ENCODE assay signal across 11 cellular contexts in genomic region chr5:99169309-99169708, GRCh38.
DNase-seq lines count a peak whose midpoint lies in the region; ATAC-seq and TF ChIP-seq lines count a peak whose summit lies in the region.
"Had no signal": no experiment of that assay in that cellular context is flagged by ENCODE, and none has a peak within 500 bp of the region (broad histone marks: within the 10 kb centered on the region; RNA-seq: fewer than 3 reads in every experiment).

No MANE protein-coding gene starts in this region.

- H3F3A ChIP-seq in PC-3 (ENCODE audit: low read length, unreplicated experiment) = no peaks in the 10 kb centered on the region
- H3F3A ChIP-seq in smooth muscle cell (ENCODE audit: low read depth) = no peaks in the 10 kb centered on the region

- H3K4me3 ChIP-seq in PC-3 (ENCODE audit: low read length) = no peak overlapping the region
- no peak overlapping the region for H3K4me3 ChIP-seq in smooth muscle cell
- no peak overlapping the region for H3K4me3 ChIP-seq in transverse colon
- H3K4me3 ChIP-seq: BLaER1 had no signal

- CTCF ChIA-PET in PC-3 (lab: Charles Lee) = interaction anchor here (0.6 to 0.7 kb wide), 2 partner anchors 108 to 1279 kb away, joined by 3 read pairs; no protein-coding TSS in a partner anchor

- BruUV-seq in PC-3 (replicated peaks; lab: Mats Ljungman, UMichigan) = no TSS peak

- H3K27me3 ChIP-seq in PC-3 (ENCODE audit: low read length) = peaks cover 11% of the 10 kb centered on the region; the same call in 1 of the 2 replicates
- no peaks in the 10 kb centered on the region for H3K27me3 ChIP-seq in smooth muscle cell (ENCODE audit: low read depth)
- no peaks in the 10 kb centered on the region for H3K27me3 ChIP-seq in transverse colon
- H3K27me3 ChIP-seq: BLaER1 had no signal

- no peaks in the 10 kb centered on the region for H3K9me2 ChIP-seq in PC-3 (replicated peaks; ENCODE audit: low read length)

- no peaks in the 10 kb centered on the region for H3K36me3 ChIP-seq in PC-3 (ENCODE audit: low read depth, low read length)
- no peaks in the 10 kb centered on the region for H3K36me3 ChIP-seq in smooth muscle cell (ENCODE audit: low read depth)
- no peaks in the 10 kb centered on the region for H3K36me3 ChIP-seq in transverse colon
- H3K36me3 ChIP-seq: BLaER1 had no signal

- H3K4me1 ChIP-seq in PC-3 (ENCODE audit: insufficient read depth, low read length) = no peaks in the 10 kb centered on the region
- no peaks in the 10 kb centered on the region for H3K4me1 ChIP-seq in smooth muscle cell (ENCODE audit: low read depth)
- H3K4me1 ChIP-seq in transverse colon = no peaks in the 10 kb centered on the region
- H3K4me1 ChIP-seq: BLaER1 had no signal

- no peak for TF ChIP-seq POLR2A in transverse colon (IDR thresholded peaks at IDR 0.05)

- TF ChIP-seq EP300 in transverse colon (IDR thresholded peaks at IDR 0.05; ENCODE audit: low read depth) = no peak

- no peak overlapping the region for H3K9ac ChIP-seq in PC-3 (ENCODE audit: low read length)
- no peak overlapping the region for H3K9ac ChIP-seq in smooth muscle cell (ENCODE audit: low read depth)
- H3K9ac ChIP-seq: BLaER1 had no signal

- DNase-seq in SKM-1 treated with dmso at 0.1 percent for 144 hours (lab: John Stamatoyannopoulos, UW; ENCODE audit: unreplicated experiment) (peak; percentile 20), SKM-1 (lab: John Stamatoyannopoulos, UW; ENCODE audit: unreplicated experiment) (no peak), PC-3 (peak; percentile 47), fibroblast of peridontal ligament (ENCODE audit: extremely low read depth) (peak; percentile 6), smooth muscle cell (lab: John Stamatoyannopoulos, UW; ENCODE audit: unreplicated experiment) (no peak), hepatic stellate cell (ENCODE audit: low spot score) (no peak), transverse colon (no peak)
- DNase-seq: small intestine, substantia nigra had no signal

- H3K4me2 ChIP-seq in PC-3 (ENCODE audit: low read length) = no peak overlapping the region
- H3K4me2 ChIP-seq in smooth muscle cell = peak overlapping the region; percentile 71
- H3K4me2 ChIP-seq: BLaER1 had no signal

- POLR2A ChIA-PET in PC-3 (lab: Charles Lee; ENCODE audit: unreplicated experiment) = no interaction called here

- ATAC-seq in PC-3 (peak; percentile 54), GM21723 (IDR thresholded peaks at IDR 0.05; ENCODE audit: unreplicated experiment) (no peak)

- in situ Hi-C loops in transverse colon (cut with MboI; ENCODE audit: low pct_ligation_motif_present in 1 of 4, low pct_unique_long_range_greater_than_20kb in 1 of 4, low sequenced_read_pairs in 3 of 4) = no loop called here

- TF ChIP-seq CTCF in PC-3 (conservative IDR thresholded peaks at IDR 0.05; ENCODE audit: low read depth, low read length) (peak; percentile 67), smooth muscle cell (IDR thresholded peaks at IDR 0.05; ENCODE audit: borderline replicate concordance, insufficient read depth, poor library complexity, severe bottlenecking) (peak; percentile 49), transverse colon (IDR thresholded peaks at IDR 0.05) (peak in 1 of 5 experiments; percentile 10)

- H3K79me2 ChIP-seq in PC-3 (ENCODE audit: low read length) = no peaks in the 10 kb centered on the region
- H3K79me2 ChIP-seq in smooth muscle cell (ENCODE audit: low read depth) = no peaks in the 10 kb centered on the region

- 51% methylated on average over 3 of the region's 3 CpGs for WGBS in smooth muscle cell (ENCODE audit: low lambda C conversion rate)
- WGBS in transverse colon (ENCODE audit: low coverage in 1 of 2), 2 donors = 46 to 49% methylated on average over 3 of the region's 3 CpGs

- H3K27ac ChIP-seq in PC-3 (ENCODE audit: low read length) = no peak overlapping the region
- H3K27ac ChIP-seq in smooth muscle cell (ENCODE audit: low read depth) = no peak overlapping the region
- no peak overlapping the region for H3K27ac ChIP-seq in transverse colon
- H3K27ac ChIP-seq: BLaER1 had no signal

- H4K20me1 ChIP-seq in PC-3 (ENCODE audit: low read length) (no peaks in the 10 kb centered on the region), smooth muscle cell (ENCODE audit: low read depth) (no peaks in the 10 kb centered on the region)
- H4K20me1 ChIP-seq: BLaER1 had no signal

- H2AFZ ChIP-seq in PC-3 (ENCODE audit: low read length) (0 out of 2 replicates have a peak overlapping the region, but pooled peaks have one; percentile 7), smooth muscle cell (ENCODE audit: low read depth) (peak overlapping the region; percentile 64)

- intact Hi-C loops in PC-3 (cut with micrococcal nuclease) (loop anchor here (2.0 to 5.0 kb wide), 2 partner anchors 533 to 1141 kb away; no protein-coding TSS in a partner anchor), transverse colon (cut with DNase I; ENCODE audit: low total_unique reads) (no loop called here)

- no peaks in the 10 kb centered on the region for H3K9me3 ChIP-seq in PC-3 (ENCODE audit: low read length)
- no peaks in the 10 kb centered on the region for H3K9me3 ChIP-seq in smooth muscle cell (replicated peaks; ENCODE audit: low read depth)
- no peaks in the 10 kb centered on the region for H3K9me3 ChIP-seq in transverse colon
- H3K9me3 ChIP-seq: BLaER1 had no signal

Comparison
In these comparisons a context has a peak if more than half of its experiments do, and no peak if none do; other contexts are left out.
1. DNase-seq: peak in SKM-1 treated with dmso at 0.1 percent for 144 hours (single experiment), PC-3 (single experiment) and fibroblast of peridontal ligament (single experiment); none in SKM-1 (single experiment), smooth muscle cell (single experiment), hepatic stellate cell (single experiment) and transverse colon (single experiment).